In the genomic region with DNA sequence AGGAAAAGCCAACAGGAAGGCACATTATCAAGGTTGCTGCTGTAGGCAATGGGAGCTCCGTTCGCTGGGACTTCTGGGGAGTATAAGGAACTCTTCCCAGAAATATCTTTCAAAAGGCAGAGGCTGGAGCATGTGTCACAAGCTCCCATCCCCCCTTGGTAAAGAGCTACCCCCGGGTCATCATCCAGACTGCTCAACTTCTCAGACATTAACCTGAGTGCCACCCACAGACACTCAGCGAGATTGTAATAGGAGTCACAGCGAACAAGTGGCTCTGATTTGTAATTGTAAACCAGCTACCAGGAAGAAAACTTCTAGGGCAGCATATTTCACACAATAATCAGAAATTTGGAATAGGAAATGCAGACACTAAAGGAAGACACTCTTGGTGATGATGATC, we compare ENCODE assay signal across 21 cellular contexts.
"Had no signal": no experiment of that assay in that cellular context is flagged by ENCODE, and none has a peak within 500 bp of the region (broad histone marks: within the 10 kb centered on the region; RNA-seq: fewer than 3 reads in every experiment).

No MANE protein-coding gene starts in this region.

- DNase-seq: activated CD4-positive, alpha-beta T cell treated with anti-CD3 and anti-CD28 coated beads, Interleukin-2, amount 50 U/mL, for 4 hours; activated CD8-positive, alpha-beta memory T cell treated with anti-CD3 and anti-CD28 coated beads for 24 hours; activated CD8-positive, alpha-beta memory T cell treated with anti-CD3 and anti-CD28 coated beads, Interleukin-2, amount 50 U/mL, for 4 hours; activated naive CD4-positive, alpha-beta T cell; activated T-cell treated with anti-CD3 and anti-CD28 coated beads, Interleukin-2, amount 50 U/mL, for 24 hours; adrenal gland; colonic mucosa; dorsolateral prefrontal cortex; glutamatergic neuron; hippocampal formation; mucosa of descending colon; occipital lobe; posterior cingulate gyrus; right lobe of liver; stimulated activated CD4-positive, alpha-beta T cell treated with anti-CD3 and anti-CD28 coated beads, Interleukin-1b, Interleukin-23, amount 100 ng/mL, for 48 hours; substantia nigra; thyroid gland had no signal

- H3K27ac Mint-ChIP-seq: activated naive CD8-positive, alpha-beta T cell; activated T-cell treated with anti-CD3 and anti-CD28 coated beads, Interleukin-2, amount 50 U/mL, for 24 hours; activated T-helper 2 cell treated with anti-CD3 and anti-CD28 coated beads, Interferon-gamma antibody, Interleukin-2, Interleukin-4, amounts not matched to agents 10 μg/mL and 5 μg/mL and 100 μg/mL, durations not matched to agents 14 hours and 24 hours and 36 hours; stimulated activated naive CD8-positive, alpha-beta T cell treated with anti-CD3 and anti-CD28 coated beads, Interleukin-15, Interleukin-2, amounts not matched to agents 100 ng/mL and 50 ng/mL, for 24 hours had no signal

- H3K36me3 Mint-ChIP-seq: activated naive CD8-positive, alpha-beta T cell had no signal

- H3K9me3 Mint-ChIP-seq: activated T-cell treated with anti-CD3 and anti-CD28 coated beads, Interleukin-2, amount 50 U/mL, for 24 hours; activated T-helper 2 cell treated with anti-CD3 and anti-CD28 coated beads, Interferon-gamma antibody, Interleukin-2, Interleukin-4, amounts not matched to agents 10 μg/mL and 5 μg/mL and 100 μg/mL, durations not matched to agents 14 hours and 24 hours and 36 hours; central memory CD8-positive, alpha-beta T cell; stimulated activated naive CD8-positive, alpha-beta T cell treated with anti-CD3 and anti-CD28 coated beads, Interleukin-15, Interleukin-2, amounts not matched to agents 100 ng/mL and 50 ng/mL, for 24 hours had no signal

- ATAC-seq: mucosa of descending colon had no signal

- H3K4me3 Mint-ChIP-seq: activated naive CD8-positive, alpha-beta T cell; activated T-cell treated with anti-CD3 and anti-CD28 coated beads, Interleukin-2, amount 50 U/mL, for 24 hours; central memory CD8-positive, alpha-beta T cell; stimulated activated naive CD8-positive, alpha-beta T cell treated with anti-CD3 and anti-CD28 coated beads, Interleukin-15, Interleukin-2, amounts not matched to agents 100 ng/mL and 50 ng/mL, for 24 hours had no signal
